14 cellular contexts compared by ENCODE assay signal in the genomic region with DNA sequence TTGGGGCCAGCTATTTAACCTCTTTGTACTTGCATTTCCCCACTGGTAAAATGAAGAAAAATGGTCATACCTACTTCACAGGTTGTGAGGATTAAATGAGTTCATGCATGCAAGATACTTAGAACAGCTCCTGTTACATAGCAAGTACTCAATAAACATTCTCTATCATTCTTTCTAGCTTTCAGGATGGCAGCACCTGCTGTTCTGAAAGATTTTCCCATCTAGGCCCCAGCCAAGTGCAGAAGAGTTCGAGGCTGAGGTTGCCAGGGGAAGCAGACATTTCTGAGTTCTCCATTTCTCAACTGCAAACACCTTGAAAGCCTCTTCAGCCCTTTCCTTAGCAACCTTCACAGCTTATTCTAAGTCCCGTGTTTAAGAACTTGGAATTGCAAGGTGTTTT.
DNase-seq lines count a peak whose midpoint lies in the region; ATAC-seq and TF ChIP-seq lines count a peak whose summit lies in the region.
"Had no signal": no experiment of that assay in that cellular context is flagged by ENCODE, and none has a peak within 500 bp of the region (broad histone marks: within the 10 kb centered on the region; RNA-seq: fewer than 3 reads in every experiment).

No MANE protein-coding gene starts in this region.

- H3K4me3 Mint-ChIP-seq in neural progenitor cell: no peak overlapping the region
- H3K4me3 Mint-ChIP-seq: CD14-positive monocyte; CD8-positive, alpha-beta T cell; H9 had no signal

- peak overlapping the region in 1 of 4 donors; percentile 26 for H3K27ac ChIP-seq in body of pancreas
- no peak overlapping the region for H3K27ac ChIP-seq in neural progenitor cell
- H3K27ac ChIP-seq: 22Rv1 had no signal

- no peaks in the 10 kb centered on the region for H3K36me3 Mint-ChIP-seq in neural progenitor cell
- H3K36me3 Mint-ChIP-seq: CD14-positive monocyte; CD8-positive, alpha-beta T cell had no signal

- peaks cover 15% of the 10 kb centered on the region for H3F3A ChIP-seq in neural progenitor cell (ENCODE audit: low read depth)

- H3K4me1 ChIP-seq in body of pancreas: peaks cover 32% of the 10 kb centered on the region
- peaks cover 8% of the 10 kb centered on the region for H3K4me1 ChIP-seq in neural progenitor cell

- H3K27me3 Mint-ChIP-seq in neural progenitor cell (ENCODE audit: insufficient read depth, low read depth): peaks cover 6% of the 10 kb centered on the region

- H3K36me3 ChIP-seq in body of pancreas (replicated peaks in 1 of 2; ENCODE audit: insufficient read depth in 1 of 2, low read depth in 2 of 2) (no peaks in the 10 kb centered on the region), neural progenitor cell (no peaks in the 10 kb centered on the region)

- H3K4me2 ChIP-seq in neural progenitor cell: no peak overlapping the region

- H3K79me2 ChIP-seq in neural progenitor cell (ENCODE audit: low read depth): no peaks in the 10 kb centered on the region

- no peaks in the 10 kb centered on the region for H4K20me1 ChIP-seq in neural progenitor cell (ENCODE audit: low read depth)

- H2AFZ ChIP-seq in neural progenitor cell (replicated peaks): no peak overlapping the region

- POLR2A ChIA-PET in GM10248 (lab: Yijun Ruan, JAX): no interaction called here

- no peak overlapping the region for H3K9ac ChIP-seq in neural progenitor cell

- CTCF ChIA-PET in GM10248 (lab: Yijun Ruan, JAX): interaction anchor here (1.2 kb wide), 1 partner anchor 18 kb away, joined by 3 read pairs; no protein-coding TSS in a partner anchor

- no peaks in the 10 kb centered on the region for H3K27me3 ChIP-seq in body of pancreas
- H3K27me3 ChIP-seq in neural progenitor cell: peaks cover 36% of the 10 kb centered on the region

- no peak for TF ChIP-seq CTCF in GM10248 (IDR thresholded peaks at IDR 0.05; ENCODE audit: control extremely low read depth, extremely low read depth, low read depth, missing control alignments)
- TF ChIP-seq CTCF in body of pancreas (IDR thresholded peaks at IDR 0.05): no peak
- TF ChIP-seq CTCF in neural progenitor cell (IDR thresholded peaks at IDR 0.05): no peak

- peaks cover 7% of the 10 kb centered on the region for H3K4me1 Mint-ChIP-seq in neural progenitor cell
- H3K4me1 Mint-ChIP-seq: CD14-positive monocyte had no signal

- WGBS in body of pancreas, 2 donors: 37 to 41% methylated on average over 2 of the region's 2 CpGs

- H3K9me3 Mint-ChIP-seq in neural progenitor cell: peaks cover 9% of the 10 kb centered on the region
- H3K9me3 Mint-ChIP-seq: CD8-positive, alpha-beta T cell had no signal

- no peak for TF ChIP-seq POLR2A in body of pancreas (IDR thresholded peaks at IDR 0.05)

- H3K9me3 ChIP-seq in body of pancreas: no peaks in the 10 kb centered on the region
- H3K9me3 ChIP-seq in neural progenitor cell (ENCODE audit: low read depth): no peaks in the 10 kb centered on the region

- ATAC-seq in body of pancreas: peak; percentile 58
- ATAC-seq: CD8-positive, alpha-beta T cell had no signal

- DNase-seq in NCI-H187 treated with DMSO at 0.1 percent for 48 hours (lab: John Stamatoyannopoulos, UW): peak; percentile 36
- DNase-seq in NCI-H187 (lab: John Stamatoyannopoulos, UW): no peak
- peak; percentile 1 for DNase-seq in GM10248 (ENCODE audit: extremely low spot score)
- peak; percentile 24 to 63 (median 40) for DNase-seq in body of pancreas
- DNase-seq in NCI-H748 (lab: John Stamatoyannopoulos, UW; ENCODE audit: unreplicated experiment): no peak
- DNase-seq in neural progenitor cell (ENCODE audit: low spot score): no peak
- DNase-seq in NCI-H2196 treated with DMSO at 0.1 percent for 48 hours (lab: John Stamatoyannopoulos, UW; ENCODE audit: unreplicated experiment): no peak
- DNase-seq: CD8-positive, alpha-beta T cell; COR-L47; DMS153; GOT3; H9 had no signal

- no peak overlapping the region for H3K27ac Mint-ChIP-seq in neural progenitor cell
- H3K27ac Mint-ChIP-seq: CD14-positive monocyte; CD8-positive, alpha-beta T cell; H9 had no signal

- H3K4me3 ChIP-seq in body of pancreas: no peak overlapping the region
- H3K4me3 ChIP-seq in neural progenitor cell: no peak overlapping the region

- intact Hi-C loops in body of pancreas (cut with DNase I): no loop called here

Comparison
In these comparisons a context has a peak if more than half of its experiments do, and no peak if none do; other contexts are left out.
1. DNase-seq: peak in NCI-H187 treated with DMSO at 0.1 percent for 48 hours (single experiment), GM10248 (single experiment) and body of pancreas (4 of 4); none in NCI-H187 (0 of 2), NCI-H748 (single experiment), neural progenitor cell (single experiment) and NCI-H2196 treated with DMSO at 0.1 percent for 48 hours (single experiment).